In the genomic region with DNA sequence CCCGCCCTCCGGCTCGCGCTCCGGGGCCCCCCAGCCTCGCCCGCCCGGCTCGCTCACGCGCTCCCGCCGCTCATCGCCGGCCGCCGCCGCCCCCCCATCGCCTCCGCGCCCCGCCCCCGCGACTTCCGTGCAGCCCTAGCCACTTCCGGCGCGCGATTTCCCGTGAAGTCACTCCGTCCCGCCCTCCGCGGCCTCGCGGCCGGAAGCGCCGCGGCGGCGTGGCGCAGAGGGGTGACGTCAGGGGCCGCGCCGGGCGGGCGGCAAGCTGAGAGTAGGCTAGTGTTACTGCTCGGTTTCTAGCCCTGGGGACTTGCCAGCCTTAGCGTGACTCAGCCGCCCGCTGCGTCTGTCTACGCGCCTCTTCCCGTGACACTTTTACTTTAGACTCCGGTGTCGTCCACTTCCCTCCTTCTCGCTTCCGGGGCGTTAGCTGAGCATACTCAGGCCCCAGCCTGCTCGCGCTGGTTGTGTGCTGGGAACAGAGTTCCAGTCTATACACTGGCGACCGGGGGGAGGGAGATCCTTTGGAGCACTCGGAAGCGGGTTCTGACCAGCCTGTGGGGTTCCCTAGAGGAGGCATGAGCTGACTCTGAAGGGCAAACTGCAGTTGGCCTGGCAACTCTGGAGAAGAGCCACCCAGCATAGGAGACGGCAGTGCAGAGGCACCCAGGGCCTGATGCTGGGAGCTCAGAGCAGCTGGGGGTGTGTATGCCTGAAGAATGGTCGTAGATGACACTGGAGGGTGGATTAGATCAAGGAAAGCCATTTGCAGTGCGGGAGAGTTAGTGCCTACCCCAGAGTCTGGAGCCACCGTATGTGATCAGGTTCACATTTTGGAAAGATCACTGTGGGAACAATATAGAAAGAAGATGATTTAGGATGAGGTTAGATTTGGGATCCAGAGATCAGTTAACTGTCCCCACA, we compare ENCODE assay signal across 8 cellular contexts. TPM values are rescaled to one million over a fixed set of nuclear protein-coding genes. Genes with fewer than 3 reads are reported as not detected.
DNase-seq lines count a peak whose midpoint lies in the region; ATAC-seq and TF ChIP-seq lines count a peak whose summit lies in the region.

A gene (minus strand): TSS at position 137 of the 924 bp plus-strand sequence. CDS start 182 bp downstream, outside the sequence.

- peaks cover 24% of the 10 kb centered on the region for H3K36me3 ChIP-seq in SU-DHL-6 (ENCODE audit: low read length)
- no peaks in the 10 kb centered on the region for H3K36me3 ChIP-seq in ovary
- peaks cover under 1% of the 10 kb centered on the region for H3K36me3 ChIP-seq in thymus (ENCODE audit: control insufficient read depth, insufficient read depth)

- H3K4me1 Mint-ChIP-seq in activated naive CD8-positive, alpha-beta T cell treated with anti-CD3 and anti-CD28 coated beads, Interleukin-2, amount 10 ng/mL, durations not matched to agents 7 days and 5 days, result peaks cover 51% of the 10 kb centered on the region

- peak within 1 kb of the TSS; percentile 93 for H2AFZ ChIP-seq in SU-DHL-6 (ENCODE audit: low read depth, low read length, severe bottlenecking)

- peak within 1 kb of the TSS; percentile 81 for H3K4me2 ChIP-seq in SU-DHL-6 (ENCODE audit: low read depth, low read length, poor library complexity, severe bottlenecking)

- H3K9me3 ChIP-seq in SU-DHL-6 (ENCODE audit: insufficient read depth, low read length) (peaks cover 5% of the 10 kb centered on the region; the same call in 1 of the 2 replicates), ovary (no peaks in the 10 kb centered on the region), thymus (ENCODE audit: control insufficient read depth) (no peaks in the 10 kb centered on the region)

- H3K27me3 ChIP-seq in SU-DHL-6 (ENCODE audit: low read length), result no peaks in the 10 kb centered on the region
- no peaks in the 10 kb centered on the region for H3K27me3 ChIP-seq in ovary
- H3K27me3 ChIP-seq in thymus (ENCODE audit: control insufficient read depth, insufficient read depth), result no peaks in the 10 kb centered on the region

- TF ChIP-seq CTCF in GM12875 (IDR thresholded peaks at IDR 0.05; ENCODE audit: borderline replicate concordance, insufficient read depth, low read depth, low read length), result no peak
- no peak for TF ChIP-seq CTCF in SU-DHL-6 (IDR thresholded peaks at IDR 0.05; ENCODE audit: insufficient read depth, low read length, poor library complexity, severe bottlenecking)
- TF ChIP-seq CTCF in ovary (IDR thresholded peaks at IDR 0.05), result peak in 1 of 3 donors; percentile 36

- H3K36me3 Mint-ChIP-seq in activated naive CD8-positive, alpha-beta T cell treated with anti-CD3 and anti-CD28 coated beads, Interleukin-2, amount 10 ng/mL, durations not matched to agents 7 days and 5 days, result peaks cover 24% of the 10 kb centered on the region

- 1 to 2% (median 1%) methylated on average over 28 to 72 of the region's 72 CpGs for WGBS in ovary, 3 donors
- WGBS in thymus, result 2% methylated on average over 72 of the region's 72 CpGs

- H3K4me3 ChIP-seq in GM12875 (ENCODE audit: low read depth, low read length) (peak within 1 kb of the TSS; percentile 96), SU-DHL-6 (ENCODE audit: insufficient read depth, low read length, poor library complexity, severe bottlenecking) (peak within 1 kb of the TSS; percentile 90), ovary (peak within 1 kb of the TSS; percentile 89), thymus (ENCODE audit: low read length) (peak within 1 kb of the TSS; percentile 97)

- intact Hi-C loops in Right ventricle myocardium inferior (cut with DNase I) (loop anchor here (1.0 to 5.0 kb wide), 3 partner anchors 37 to 227 kb away; a partner anchor contains a TSS), ovary (cut with DNase I) (loop anchor here in 1 of 4 donors (10.0 kb wide), 2 partner anchors 99 to 229 kb away; a partner anchor contains a TSS)

- peaks cover 21% of the 10 kb centered on the region for H4K20me1 ChIP-seq in SU-DHL-6 (ENCODE audit: low read depth, low read length)

- DNase-seq in NCI-H1417 (lab: John Stamatoyannopoulos, UW) (peak; percentile 91 to 97 (median 96)), Right ventricle myocardium inferior (ENCODE audit: missing footprints) (peak; percentile 98), ovary (peak; percentile 93 to 96 (median 95))
- peak; percentile 99 for DNase-seq in activated naive CD8-positive, alpha-beta T cell treated with anti-CD3 and anti-CD28 coated beads, Interleukin-2, amount 10 ng/mL, durations not matched to agents 7 days and 5 days

- peak; percentile 97 for TF ChIP-seq POLR2A in ovary (IDR thresholded peaks at IDR 0.05)

- H3K9me3 Mint-ChIP-seq in activated naive CD8-positive, alpha-beta T cell treated with anti-CD3 and anti-CD28 coated beads, Interleukin-2, amount 10 ng/mL, durations not matched to agents 7 days and 5 days, result no peaks in the 10 kb centered on the region

- peaks cover 41% of the 10 kb centered on the region for H3K79me2 ChIP-seq in SU-DHL-6 (ENCODE audit: insufficient read depth, low read length)

- no peaks in the 10 kb centered on the region for H3K9me2 ChIP-seq in SU-DHL-6 (replicated peaks; ENCODE audit: insufficient read depth, low read length)

- peak within 1 kb of the TSS; percentile 97 for H3K27ac Mint-ChIP-seq in activated naive CD8-positive, alpha-beta T cell treated with anti-CD3 and anti-CD28 coated beads, Interleukin-2, amount 10 ng/mL, durations not matched to agents 7 days and 5 days

- peak; percentile 84 for ATAC-seq in HG02763 (IDR thresholded peaks at IDR 0.05; ENCODE audit: unreplicated experiment)
- peak; percentile 92 for ATAC-seq in activated naive CD8-positive, alpha-beta T cell treated with anti-CD3 and anti-CD28 coated beads, Interleukin-2, amount 10 ng/mL, durations not matched to agents 7 days and 5 days (ENCODE audit: low read depth)
- ATAC-seq in Right ventricle myocardium inferior, result peak; percentile 98

- H3K27ac ChIP-seq in SU-DHL-6 (ENCODE audit: low read depth, low read length), result peak within 1 kb of the TSS; percentile 83
- peak within 1 kb of the TSS; percentile 74 to 97 for H3K27ac ChIP-seq in ovary
- peak within 1 kb of the TSS; percentile 99 for H3K27ac ChIP-seq in thymus (ENCODE audit: low read depth)

- POLR2A ChIA-PET in activated naive CD8-positive, alpha-beta T cell treated with anti-CD3 and anti-CD28 coated beads, Interleukin-2, amount 10 ng/mL, durations not matched to agents 7 days and 5 days (lab: Charles Lee), result interaction anchor here (0.5 to 5.6 kb wide), 36 partner anchors 9 to 1291 kb away, joined by 3 to 98 read pairs (median 6); a partner anchor contains a TSS

- H3K9ac ChIP-seq in SU-DHL-6 (ENCODE audit: low read length), result peak within 1 kb of the TSS; percentile 93

- TF ChIP-seq EP300 in ovary (IDR thresholded peaks at IDR 0.05), result peak; percentile 8

- H3F3A ChIP-seq in SU-DHL-6 (ENCODE audit: insufficient read depth), result peaks cover 31% of the 10 kb centered on the region

- H3K4me1 ChIP-seq in ovary (ENCODE audit: insufficient read depth), result peaks cover 14% of the 10 kb centered on the region
- H3K4me1 ChIP-seq in thymus (ENCODE audit: control insufficient read depth, insufficient read depth, low read length), result peaks cover 23% of the 10 kb centered on the region

- H3K4me3 Mint-ChIP-seq in activated naive CD8-positive, alpha-beta T cell treated with anti-CD3 and anti-CD28 coated beads, Interleukin-2, amount 10 ng/mL, durations not matched to agents 7 days and 5 days, result peak within 1 kb of the TSS; percentile 91

- H3K27me3 Mint-ChIP-seq in activated naive CD8-positive, alpha-beta T cell treated with anti-CD3 and anti-CD28 coated beads, Interleukin-2, amount 10 ng/mL, durations not matched to agents 7 days and 5 days, result no peaks in the 10 kb centered on the region

RNA-seq across cellular contexts. Expression of the gene that starts here (rescaled TPM):
- 10 to 100 TPM; 34.8 to 35.6 TPM for total RNA-seq in activated naive CD8-positive, alpha-beta T cell treated with anti-CD3 and anti-CD28 coated beads, Interleukin-2, amount 10 ng/mL, durations not matched to agents 7 days and 5 days
- total RNA-seq in Right ventricle myocardium inferior (13.8 TPM), ovary (10 to 100 TPM; 17.6 to 27.3 (median 25.6) TPM)
- polyA plus RNA-seq in ovary (10 to 100 TPM in 1 of 2 donors, 1 to 10 TPM in 1; 9.6 to 19.5 TPM), thymus (16.5 TPM)

Comparison
In these comparisons a context has a peak if more than half of its experiments do, and no peak if none do; other contexts are left out.
1. Peak in every context shown above with its lines: DNase-seq, ATAC-seq, H3K4me3 ChIP-seq and H3K27ac ChIP-seq.